In genomic region chr7:29563590-29564454, GRCh38 we compare ENCODE assay signal across 8 cellular contexts. TPM values are rescaled to one million over a fixed set of nuclear protein-coding genes. Genes with fewer than 3 reads are reported as not detected.
DNase-seq lines count a peak whose midpoint lies in the region; ATAC-seq, FAIRE-seq and TF ChIP-seq lines count a peak whose summit lies in the region.

TSS of gene PRR15 (plus strand) at chr7:29563835. CDS start at chr7:29566330, 2,495 bp downstream.

- intact Hi-C loops in dorsolateral prefrontal cortex (cut with DNase I) = loop anchor here in 1 of 2 donors (10.0 kb wide), 1 partner anchor 79 kb away; no protein-coding TSS in a partner anchor

- 1% methylated on average over 65 to 70 of the region's 70 CpGs for WGBS in lung, 2 donors

- H3K4me1 Mint-ChIP-seq in activated T-cell treated with anti-CD3 and anti-CD28 coated beads, Interleukin-2, amount 50 U/mL, for 24 hours (ENCODE audit: low read depth) = peaks cover 27% of the 10 kb centered on the region

- peak within 1 kb of the TSS in 4 of 59 donors; percentile 3 to 29 (median 26) for H3K27ac ChIP-seq in dorsolateral prefrontal cortex
- peak within 1 kb of the TSS in 1 of 2 donors; percentile 32 for H3K27ac ChIP-seq in lung (ENCODE audit: low read depth in 1 of 2, low read length in 1 of 2)
- peak within 1 kb of the TSS in 1 of 2 donors; percentile 3 for H3K27ac ChIP-seq in thoracic aorta

- H3K4me1 ChIP-seq in lung (ENCODE audit: control insufficient read depth in 2 of 2, insufficient read depth in 2 of 2, low read length in 2 of 2) (peaks cover 0 to 22% of the 10 kb centered on the region in 2 donors), thoracic aorta (ENCODE audit: control insufficient read depth in 1 of 2, low read depth in 2 of 2) (peaks cover 18 to 26% of the 10 kb centered on the region in 2 donors)

- H3K4me3 Mint-ChIP-seq in activated T-cell treated with anti-CD3 and anti-CD28 coated beads, Interleukin-2, amount 50 U/mL, for 24 hours = peak within 1 kb of the TSS; percentile 70

- TF ChIP-seq POLR2A in GM12892 (IDR thresholded peaks at IDR 0.05; ENCODE audit: low read depth, low read length) = no peak

- H3K9me3 ChIP-seq in lung (ENCODE audit: control insufficient read depth in 2 of 2, insufficient read depth in 1 of 2, low read length in 1 of 2) (peaks cover 0 to 5% of the 10 kb centered on the region in 2 donors), thoracic aorta (no peaks in the 10 kb centered on the region)

- peak; percentile 33 for DNase-seq in activated T-cell treated with anti-CD3 and anti-CD28 coated beads, Interleukin-2, amount 50 U/mL, for 24 hours
- no peak for DNase-seq in activated T-cell treated with anti-CD3 and anti-CD28 coated beads, Interleukin-2, amount 50 U/mL, for 1 hour
- DNase-seq in NCI-H774 (lab: John Stamatoyannopoulos, UW) (peak; percentile 74), dorsolateral prefrontal cortex (peak in 9 of 10 donors; percentile 20 to 60 (median 43)), lung (ENCODE audit: low spot score) (peak; percentile 44), thoracic aorta (ENCODE audit: low spot score) (no peak), AML-193 (lab: John Stamatoyannopoulos, UW) (no peak), GM12892 (ENCODE audit: insufficient read length) (no peak)

- peak within 1 kb of the TSS; percentile 39 to 88 (median 66) for H3K4me3 ChIP-seq in dorsolateral prefrontal cortex
- peak within 1 kb of the TSS; percentile 35 for H3K4me3 ChIP-seq in lung
- H3K4me3 ChIP-seq in thoracic aorta = peak within 1 kb of the TSS; percentile 77

- no peak for FAIRE-seq in GM12892 (lab: Jason Lieb, UNC)

- H3K36me3 ChIP-seq in lung (ENCODE audit: control insufficient read depth in 2 of 2, insufficient read depth in 2 of 2, low read length in 2 of 2) (no peaks in the 10 kb centered on the region), thoracic aorta (no peaks in the 10 kb centered on the region)

- ATAC-seq in lung (ENCODE audit: insufficient read depth, low FRiP score) (peak; percentile 25), thoracic aorta (ENCODE audit: insufficient number of reproducible peaks, low FRiP score, low read depth) (no peak)

- H3K27me3 Mint-ChIP-seq in activated T-cell treated with anti-CD3 and anti-CD28 coated beads, Interleukin-2, amount 50 U/mL, for 24 hours = peaks cover 80% of the 10 kb centered on the region

- TF ChIP-seq CTCF in dorsolateral prefrontal cortex (IDR thresholded peaks at IDR 0.05 in 54 of 56, conservative IDR thresholded peaks at IDR 0.05 in 2 of 56; ENCODE audit: low read depth in 1 of 56, partially characterized antibody in 56 of 56) = no peak
- TF ChIP-seq CTCF in lung (IDR thresholded peaks at IDR 0.05; ENCODE audit: control extremely low read depth, extremely low read depth) = no peak
- TF ChIP-seq CTCF in thoracic aorta (IDR thresholded peaks at IDR 0.05) = no peak

- H3K27me3 ChIP-seq in dorsolateral prefrontal cortex = peaks cover 0 to 10% (median 0%) of the 10 kb centered on the region in 45 donors
- H3K27me3 ChIP-seq in lung (ENCODE audit: control insufficient read depth, insufficient read depth) = peaks cover 4% of the 10 kb centered on the region
- H3K27me3 ChIP-seq in thoracic aorta (replicated peaks; ENCODE audit: insufficient read depth) = no peaks in the 10 kb centered on the region

- no peaks in the 10 kb centered on the region for H3K9me3 Mint-ChIP-seq in activated T-cell treated with anti-CD3 and anti-CD28 coated beads, Interleukin-2, amount 50 U/mL, for 24 hours

- no peaks in the 10 kb centered on the region for H3K36me3 Mint-ChIP-seq in activated T-cell treated with anti-CD3 and anti-CD28 coated beads, Interleukin-2, amount 50 U/mL, for 24 hours (ENCODE audit: low read depth)

- H3K27ac Mint-ChIP-seq in activated T-cell treated with anti-CD3 and anti-CD28 coated beads, Interleukin-2, amount 50 U/mL, for 24 hours = peak within 1 kb of the TSS; percentile 10

RNA-seq across cellular contexts. Expression of gene PRR15, which starts in this region (rescaled TPM):
- total RNA-seq in dorsolateral prefrontal cortex (1 to 10 TPM in 15 of 120 experiments, under 1 TPM in 57, not detected in 48; 0.23 to 1.6 (median 0.68) TPM), lung (10 to 100 TPM in 1 of 2 donors, under 1 TPM in 1; 0.71 to 11.4 TPM), thoracic aorta (1 to 10 TPM; 2.5 to 6.0 TPM)
- 1 to 10 TPM; 7.0 TPM for polyA plus RNA-seq in lung
- not detected for polyA plus RNA-seq in GM12892 (2012; ENCODE audit: missing spikeins)

Comparison
In these comparisons a context has a peak if more than half of its experiments do, and no peak if none do; other contexts are left out.
1. DNase-seq: peak in activated T-cell treated with anti-CD3 and anti-CD28 coated beads, Interleukin-2, amount 50 U/mL, for 24 hours (single experiment), NCI-H774 (single experiment), dorsolateral prefrontal cortex (9 of 10) and lung (single experiment); none in activated T-cell treated with anti-CD3 and anti-CD28 coated beads, Interleukin-2, amount 50 U/mL, for 1 hour (single experiment), thoracic aorta (single experiment), AML-193 (0 of 2) and GM12892 (single experiment).
2. Peak in every context shown above with its lines, with median percentiles within 50 percentile points of each other: H3K4me3 ChIP-seq.